In the genomic region with DNA sequence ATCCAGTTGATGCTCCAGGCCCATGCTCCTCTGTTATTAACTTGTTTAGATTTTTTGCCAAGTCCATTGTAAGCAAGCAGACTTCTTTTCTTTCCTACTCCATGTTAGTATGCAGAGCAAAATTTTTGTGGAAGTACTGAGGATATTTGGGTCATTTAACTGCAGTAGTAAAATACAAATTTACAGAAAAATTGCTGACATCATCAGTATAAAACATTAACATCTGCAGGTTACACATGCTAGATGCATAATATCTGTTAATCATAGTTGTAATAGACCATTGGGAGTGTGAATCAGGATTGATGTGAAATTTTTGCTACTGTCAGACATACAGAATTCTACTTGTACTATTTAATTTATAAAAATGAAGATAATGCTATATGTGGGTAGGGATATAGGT, we compare ENCODE assay signal across 24 cellular contexts.
"Had no signal": no experiment of that assay in that cellular context is flagged by ENCODE, and none has a peak within 500 bp of the region (broad histone marks: within the 10 kb centered on the region; RNA-seq: fewer than 3 reads in every experiment).

No MANE protein-coding gene starts in this region.

- H3K9me3 ChIP-seq: esophagus muscularis mucosa, gastroesophageal sphincter, heart right ventricle, left lung, lower lobe of right lung, mucosa of descending colon had no signal

- ATAC-seq: foreskin keratinocyte; gastroesophageal sphincter; heart right ventricle; left lung; left ventricle myocardium superior; lower lobe of right lung; mucosa of descending colon; naive thymus-derived CD8-positive, alpha-beta T cell had no signal

- H3K4me1 ChIP-seq: esophagus muscularis mucosa, foreskin keratinocyte, gastroesophageal sphincter, heart right ventricle, left lung, lower lobe of right lung had no signal

- H3K36me3 ChIP-seq: esophagus muscularis mucosa, gastroesophageal sphincter, heart right ventricle, left lung, lower lobe of right lung had no signal

- H3K4me3 ChIP-seq: coronary artery, dorsolateral prefrontal cortex, esophagus muscularis mucosa, gastroesophageal sphincter, heart right ventricle, left lung, lower lobe of right lung, mucosa of descending colon had no signal

- H3K27ac ChIP-seq: coronary artery, dorsolateral prefrontal cortex, esophagus muscularis mucosa, foreskin keratinocyte, gastroesophageal sphincter, heart right ventricle, left lung, lower lobe of right lung had no signal

- FAIRE-seq: endothelial cell of umbilical vein, frontal cortex had no signal

- DNase-seq: dermis blood vessel endothelial cell; dorsolateral prefrontal cortex; effector CD4-positive, alpha-beta T cell; effector memory CD4-positive, alpha-beta T cell; foreskin keratinocyte; glutamatergic neuron; head of caudate nucleus; heart right ventricle; hippocampal formation; islet precursor cell; kidney; kidney glomerular epithelial cell; left lung; left ventricle myocardium superior; lower lobe of right lung; mesenchymal stem cell; mucosa of descending colon; naive B cell; naive thymus-derived CD8-positive, alpha-beta T cell had no signal

- H3K27me3 ChIP-seq: esophagus muscularis mucosa, foreskin keratinocyte, gastroesophageal sphincter, heart right ventricle, left lung had no signal
